In the genomic region with DNA sequence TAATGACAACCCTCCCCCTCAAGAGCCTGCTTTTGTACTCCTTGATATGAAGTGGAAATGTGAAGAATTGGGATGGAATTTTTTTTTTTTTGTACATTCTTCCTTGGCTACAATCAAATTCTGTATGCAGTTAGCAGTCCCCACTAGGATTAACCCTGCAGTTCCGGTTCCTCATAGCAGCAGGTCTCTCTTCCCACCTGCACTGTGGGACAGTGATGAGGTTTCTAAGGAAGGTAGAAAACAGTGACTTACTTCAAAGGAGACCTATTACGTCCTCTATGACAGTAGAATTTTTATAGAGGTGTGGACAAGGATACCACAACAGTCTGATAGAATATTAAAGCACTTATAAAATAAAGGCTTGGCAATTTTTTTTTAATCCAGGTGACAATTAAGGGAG, we compare ENCODE assay signal across 17 cellular contexts. TPM values are rescaled to one million over a fixed set of nuclear protein-coding genes. Genes with fewer than 3 reads are reported as not detected.
DNase-seq lines count a peak whose midpoint lies in the region; ATAC-seq and TF ChIP-seq lines count a peak whose summit lies in the region.
"Had no signal": no experiment of that assay in that cellular context is flagged by ENCODE, and none has a peak within 500 bp of the region (broad histone marks: within the 10 kb centered on the region; RNA-seq: fewer than 3 reads in every experiment).

No MANE protein-coding gene starts in this region.

- no peaks in the 10 kb centered on the region for H3K27me3 Mint-ChIP-seq in activated T-cell treated with anti-CD3 and anti-CD28 coated beads, Interleukin-2, amount 50 U/mL, for 72 hours (ENCODE audit: low read depth)
- H3K27me3 Mint-ChIP-seq: CD4-positive, alpha-beta memory T cell had no signal

- H3K27ac ChIP-seq in layer of hippocampus (ENCODE audit: low read depth, low read length) = peak overlapping the region; percentile 24
- H3K27ac ChIP-seq: BLaER1, SJSA1 had no signal

- H3K4me3 Mint-ChIP-seq in activated T-cell treated with anti-CD3 and anti-CD28 coated beads, Interleukin-2, amount 50 U/mL, for 72 hours = no peak overlapping the region
- H3K4me3 Mint-ChIP-seq: CD4-positive, alpha-beta memory T cell had no signal

- no peaks in the 10 kb centered on the region for H3K9me3 Mint-ChIP-seq in activated T-cell treated with anti-CD3 and anti-CD28 coated beads, Interleukin-2, amount 50 U/mL, for 72 hours
- H3K9me3 Mint-ChIP-seq: CD4-positive, alpha-beta memory T cell had no signal

- ATAC-seq in activated T-cell treated with anti-CD3 and anti-CD28 coated beads, Interleukin-2, amount 50 U/mL, for 72 hours (replicated peaks in 1 of 2) = no peak
- ATAC-seq: GM12878, K562, Panc1 had no signal

- no peak for DNase-seq in activated T-cell treated with anti-CD3 and anti-CD28 coated beads, Interleukin-2, amount 50 U/mL, for 72 hours
- DNase-seq in activated T-cell treated with anti-CD3 and anti-CD28 coated beads, Interleukin-2, amount 50 U/mL, for 48 hours = no peak
- DNase-seq in cerebellum (ENCODE audit: low spot score) (peak; percentile 36), T1000 (lab: John Stamatoyannopoulos, UW) (no peak), GM20000 (ENCODE audit: low spot score) (no peak), COLO829 (ENCODE audit: low spot score) (no peak)
- no peak for DNase-seq in activated CD4-positive, CD25-positive, alpha-beta regulatory T cell (lab: John Stamatoyannopoulos, UW)
- DNase-seq: Calu3; CD4-positive, alpha-beta memory T cell; NCI-H2029 treated with DMSO at 0.1 percent for 48 hours; NCI-H510A treated with DMSO at 0.1 percent for 48 hours had no signal

- peak overlapping the region; percentile 64 for H3K27ac Mint-ChIP-seq in activated T-cell treated with anti-CD3 and anti-CD28 coated beads, Interleukin-2, amount 50 U/mL, for 72 hours
- H3K27ac Mint-ChIP-seq: CD4-positive, alpha-beta memory T cell had no signal

- peaks cover 0 to 2% of the 10 kb centered on the region in 2 donors for H3K36me3 Mint-ChIP-seq in activated T-cell treated with anti-CD3 and anti-CD28 coated beads, Interleukin-2, amount 50 U/mL, for 72 hours (ENCODE audit: insufficient read depth in 2 of 2)

- peaks cover 27% of the 10 kb centered on the region for H3K4me1 Mint-ChIP-seq in activated T-cell treated with anti-CD3 and anti-CD28 coated beads, Interleukin-2, amount 50 U/mL, for 72 hours (ENCODE audit: low read depth)
- H3K4me1 Mint-ChIP-seq: CD4-positive, alpha-beta memory T cell had no signal

- H3K27me3 ChIP-seq in layer of hippocampus (ENCODE audit: control insufficient read depth, insufficient read depth, low read length) = no peaks in the 10 kb centered on the region
- H3K27me3 ChIP-seq: BLaER1, SJSA1 had no signal

- no peak for TF ChIP-seq CTCF in GM20000 (IDR thresholded peaks at IDR 0.05; ENCODE audit: extremely low read depth, missing control alignments)

RNA-seq across cellular contexts. Expression of gene ALKBH3, which starts 46.3 kb away (rescaled TPM):
- 10 to 100 TPM; 81.7 to 84.4 TPM for total RNA-seq in activated T-cell treated with anti-CD3 and anti-CD28 coated beads, Interleukin-2, amount 50 U/mL, for 72 hours
- 30.8 TPM for total RNA-seq in cerebellum
